Comparison of ENCODE assay signal across 1 cellular context in the genomic region with DNA sequence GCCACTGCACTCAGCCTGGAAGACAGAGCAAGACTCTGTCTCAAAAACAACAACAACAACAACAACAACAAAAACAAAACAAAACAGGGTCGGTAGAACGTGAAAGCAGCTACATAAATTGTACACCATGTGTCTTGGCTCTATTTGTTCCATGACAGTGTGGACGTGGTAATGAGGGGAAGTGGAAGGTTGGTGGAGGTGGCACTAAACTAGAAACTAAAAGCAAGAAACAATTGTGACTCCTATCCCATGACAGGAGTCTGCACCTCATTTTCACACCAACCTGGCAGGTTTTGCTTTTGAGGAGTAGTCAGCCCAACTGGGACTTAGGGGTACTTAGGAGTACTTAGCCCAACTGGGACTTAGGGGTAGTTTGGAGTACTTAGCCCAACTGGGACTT.
TF ChIP-seq lines count a peak whose summit lies in the region.

No MANE protein-coding gene starts in this region.

TF ChIP-seq in GM12878, 131 proteins besides CTCF, POLR2A, EP300 and RAD21 (continued from another document):
- TF ChIP-seq, protein P1, sequence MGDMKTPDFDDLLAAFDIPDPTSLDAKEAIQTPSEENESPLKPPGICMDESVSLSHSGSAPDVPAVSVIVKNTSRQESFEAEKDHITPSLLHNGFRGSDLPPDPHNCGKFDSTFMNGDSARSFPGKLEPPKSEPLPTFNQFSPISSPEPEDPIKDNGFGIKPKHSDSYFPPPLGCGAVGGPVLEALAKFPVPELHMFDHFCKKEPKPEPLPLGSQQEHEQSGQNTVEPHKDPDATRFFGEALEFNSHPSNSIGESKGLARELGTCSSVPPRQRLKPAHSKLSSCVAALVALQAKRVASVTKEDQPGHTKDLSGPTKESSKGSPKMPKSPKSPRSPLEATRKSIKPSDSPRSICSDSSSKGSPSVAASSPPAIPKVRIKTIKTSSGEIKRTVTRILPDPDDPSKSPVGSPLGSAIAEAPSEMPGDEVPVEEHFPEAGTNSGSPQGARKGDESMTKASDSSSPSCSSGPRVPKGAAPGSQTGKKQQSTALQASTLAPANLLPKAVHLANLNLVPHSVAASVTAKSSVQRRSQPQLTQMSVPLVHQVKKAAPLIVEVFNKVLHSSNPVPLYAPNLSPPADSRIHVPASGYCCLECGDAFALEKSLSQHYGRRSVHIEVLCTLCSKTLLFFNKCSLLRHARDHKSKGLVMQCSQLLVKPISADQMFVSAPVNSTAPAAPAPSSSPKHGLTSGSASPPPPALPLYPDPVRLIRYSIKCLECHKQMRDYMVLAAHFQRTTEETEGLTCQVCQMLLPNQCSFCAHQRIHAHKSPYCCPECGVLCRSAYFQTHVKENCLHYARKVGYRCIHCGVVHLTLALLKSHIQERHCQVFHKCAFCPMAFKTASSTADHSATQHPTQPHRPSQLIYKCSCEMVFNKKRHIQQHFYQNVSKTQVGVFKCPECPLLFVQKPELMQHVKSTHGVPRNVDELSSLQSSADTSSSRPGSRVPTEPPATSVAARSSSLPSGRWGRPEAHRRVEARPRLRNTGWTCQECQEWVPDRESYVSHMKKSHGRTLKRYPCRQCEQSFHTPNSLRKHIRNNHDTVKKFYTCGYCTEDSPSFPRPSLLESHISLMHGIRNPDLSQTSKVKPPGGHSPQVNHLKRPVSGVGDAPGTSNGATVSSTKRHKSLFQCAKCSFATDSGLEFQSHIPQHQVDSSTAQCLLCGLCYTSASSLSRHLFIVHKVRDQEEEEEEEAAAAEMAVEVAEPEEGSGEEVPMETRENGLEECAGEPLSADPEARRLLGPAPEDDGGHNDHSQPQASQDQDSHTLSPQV (IDR thresholded peaks at IDR 0.05) = no peak
- TF ChIP-seq NRF1 (conservative IDR thresholded peaks at IDR 0.05; ENCODE audit: low read depth, low read length) = no peak
- no peak for TF ChIP-seq GABPA (IDR thresholded peaks at IDR 0.05; ENCODE audit: low read depth)
- no peak for TF ChIP-seq ESRRA (IDR thresholded peaks at IDR 0.05; ENCODE audit: low read length)
